Comparison of ENCODE assay signal across 1 cellular context in the genomic region with DNA sequence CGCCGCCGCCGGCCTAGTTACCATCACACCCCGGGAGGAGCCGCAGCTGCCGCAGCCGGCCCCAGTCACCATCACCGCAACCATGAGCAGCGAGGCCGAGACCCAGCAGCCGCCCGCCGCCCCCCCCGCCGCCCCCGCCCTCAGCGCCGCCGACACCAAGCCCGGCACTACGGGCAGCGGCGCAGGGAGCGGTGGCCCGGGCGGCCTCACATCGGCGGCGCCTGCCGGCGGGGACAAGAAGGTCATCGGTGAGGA.
TF ChIP-seq lines count a peak whose summit lies in the region.

No MANE protein-coding gene starts in this region.

TF ChIP-seq in H1, 55 proteins besides CTCF, POLR2A, EP300 and RAD21:
- TF ChIP-seq TAF7 (optimal IDR thresholded peaks at IDR 0.05; ENCODE audit: borderline replicate concordance, low read depth, low read length), result peak; percentile 74
